In genomic region chr14:39174560-39175444, GRCh38 we compare ENCODE assay signal across 1 cellular context.
TF ChIP-seq lines count a peak whose summit lies in the region.

Gene PNN (plus strand): TSS chr14:39175254. CDS start chr14:39175280, 26 bp downstream.

TF ChIP-seq in HepG2, 621 proteins besides CTCF, POLR2A, EP300 and RAD21 (continued from another document and continues in another):
- TF ChIP-seq ZNF281 (CRISPR knock-in tag; IDR thresholded peaks at IDR 0.05; ENCODE audit: borderline replicate concordance) (peak; percentile 71), GATAD1 (CRISPR knock-in tag; IDR thresholded peaks at IDR 0.05) (peak; percentile 91), ZNF468 (CRISPR knock-in tag; IDR thresholded peaks at IDR 0.05) (no peak), POLR2G (IDR thresholded peaks at IDR 0.05; ENCODE audit: low read depth, low read length) (peak; percentile 99), GFI1 (CRISPR knock-in tag; IDR thresholded peaks at IDR 0.05; ENCODE audit: borderline replicate concordance) (peak; percentile 93), ZMYM2 (CRISPR knock-in tag; IDR thresholded peaks at IDR 0.05) (peak; percentile 95), TBP (CRISPR knock-in tag; IDR thresholded peaks at IDR 0.05) (peak; percentile 7), ZFP91 (CRISPR knock-in tag; IDR thresholded peaks at IDR 0.05; ENCODE audit: borderline replicate concordance) (peak; percentile 95), SMARCE1 (IDR thresholded peaks at IDR 0.05; ENCODE audit: borderline replicate concordance) (no peak), ZNF225 (CRISPR knock-in tag; IDR thresholded peaks at IDR 0.05) (peak; percentile 98; the same call in 1 of the 2 replicates), ZNF512 (CRISPR knock-in tag; IDR thresholded peaks at IDR 0.05) (no peak), ZNF776 (CRISPR knock-in tag; IDR thresholded peaks at IDR 0.05) (peak; percentile 92), BCL6 (CRISPR knock-in tag; IDR thresholded peaks at IDR 0.05) (peak; percentile 72), HMGA1 (CRISPR knock-in tag; conservative IDR thresholded peaks at IDR 0.05) (no peak; the same call in 1 of the 2 replicates), REST (IDR thresholded peaks at IDR 0.05; ENCODE audit: borderline replicate concordance in 1 of 2, low read depth in 1 of 2, low read length in 2 of 2) (peak in 1 of 2 experiments; percentile 85; a peak in 2 of 4 replicates), NFIB (CRISPR knock-in tag; IDR thresholded peaks at IDR 0.05; ENCODE audit: borderline replicate concordance) (no peak), ZMAT3 (CRISPR knock-in tag; conservative IDR thresholded peaks at IDR 0.05) (no peak; the same call in 1 of the 2 replicates), THAP8 (CRISPR knock-in tag; IDR thresholded peaks at IDR 0.05; ENCODE audit: borderline replicate concordance) (peak; percentile 78), IRX3 (CRISPR knock-in tag; IDR thresholded peaks at IDR 0.05; ENCODE audit: borderline replicate concordance, low read depth) (peak; percentile 98), TFE3 (CRISPR knock-in tag; IDR thresholded peaks at IDR 0.05) (peak; percentile 79), REPIN1 (CRISPR knock-in tag; IDR thresholded peaks at IDR 0.05; ENCODE audit: borderline replicate concordance, low read depth) (peak; percentile 96), ZNF432 (CRISPR knock-in tag; IDR thresholded peaks at IDR 0.05; ENCODE audit: borderline replicate concordance) (no peak), TAF1 (CRISPR knock-in tag; IDR thresholded peaks at IDR 0.05) (peak; percentile 100), ADNP (CRISPR knock-in tag; IDR thresholded peaks at IDR 0.05) (no peak), PTBP1 (IDR thresholded peaks at IDR 0.05; ENCODE audit: low read depth, low read length, poor library complexity, severe bottlenecking) (peak; percentile 81), PHF21A (CRISPR knock-in tag; IDR thresholded peaks at IDR 0.05) (no peak)
- TF ChIP-seq, protein P1, sequence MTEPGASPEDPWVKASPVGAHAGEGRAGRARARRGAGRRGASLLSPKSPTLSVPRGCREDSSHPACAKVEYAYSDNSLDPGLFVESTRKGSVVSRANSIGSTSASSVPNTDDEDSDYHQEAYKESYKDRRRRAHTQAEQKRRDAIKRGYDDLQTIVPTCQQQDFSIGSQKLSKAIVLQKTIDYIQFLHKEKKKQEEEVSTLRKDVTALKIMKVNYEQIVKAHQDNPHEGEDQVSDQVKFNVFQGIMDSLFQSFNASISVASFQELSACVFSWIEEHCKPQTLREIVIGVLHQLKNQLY (CRISPR knock-in tag; IDR thresholded peaks at IDR 0.05), result peak; percentile 77
- TF ChIP-seq, protein P2, sequence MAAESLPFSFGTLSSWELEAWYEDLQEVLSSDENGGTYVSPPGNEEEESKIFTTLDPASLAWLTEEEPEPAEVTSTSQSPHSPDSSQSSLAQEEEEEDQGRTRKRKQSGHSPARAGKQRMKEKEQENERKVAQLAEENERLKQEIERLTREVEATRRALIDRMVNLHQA (CRISPR knock-in tag; IDR thresholded peaks at IDR 0.05), result peak; percentile 33
- TF ChIP-seq, protein P3, sequence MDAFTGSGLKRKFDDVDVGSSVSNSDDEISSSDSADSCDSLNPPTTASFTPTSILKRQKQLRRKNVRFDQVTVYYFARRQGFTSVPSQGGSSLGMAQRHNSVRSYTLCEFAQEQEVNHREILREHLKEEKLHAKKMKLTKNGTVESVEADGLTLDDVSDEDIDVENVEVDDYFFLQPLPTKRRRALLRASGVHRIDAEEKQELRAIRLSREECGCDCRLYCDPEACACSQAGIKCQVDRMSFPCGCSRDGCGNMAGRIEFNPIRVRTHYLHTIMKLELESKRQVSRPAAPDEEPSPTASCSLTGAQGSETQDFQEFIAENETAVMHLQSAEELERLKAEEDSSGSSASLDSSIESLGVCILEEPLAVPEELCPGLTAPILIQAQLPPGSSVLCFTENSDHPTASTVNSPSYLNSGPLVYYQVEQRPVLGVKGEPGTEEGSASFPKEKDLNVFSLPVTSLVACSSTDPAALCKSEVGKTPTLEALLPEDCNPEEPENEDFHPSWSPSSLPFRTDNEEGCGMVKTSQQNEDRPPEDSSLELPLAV (CRISPR knock-in tag; conservative IDR thresholded peaks at IDR 0.05; ENCODE audit: low read depth), result no peak
- TF ChIP-seq, protein P4, sequence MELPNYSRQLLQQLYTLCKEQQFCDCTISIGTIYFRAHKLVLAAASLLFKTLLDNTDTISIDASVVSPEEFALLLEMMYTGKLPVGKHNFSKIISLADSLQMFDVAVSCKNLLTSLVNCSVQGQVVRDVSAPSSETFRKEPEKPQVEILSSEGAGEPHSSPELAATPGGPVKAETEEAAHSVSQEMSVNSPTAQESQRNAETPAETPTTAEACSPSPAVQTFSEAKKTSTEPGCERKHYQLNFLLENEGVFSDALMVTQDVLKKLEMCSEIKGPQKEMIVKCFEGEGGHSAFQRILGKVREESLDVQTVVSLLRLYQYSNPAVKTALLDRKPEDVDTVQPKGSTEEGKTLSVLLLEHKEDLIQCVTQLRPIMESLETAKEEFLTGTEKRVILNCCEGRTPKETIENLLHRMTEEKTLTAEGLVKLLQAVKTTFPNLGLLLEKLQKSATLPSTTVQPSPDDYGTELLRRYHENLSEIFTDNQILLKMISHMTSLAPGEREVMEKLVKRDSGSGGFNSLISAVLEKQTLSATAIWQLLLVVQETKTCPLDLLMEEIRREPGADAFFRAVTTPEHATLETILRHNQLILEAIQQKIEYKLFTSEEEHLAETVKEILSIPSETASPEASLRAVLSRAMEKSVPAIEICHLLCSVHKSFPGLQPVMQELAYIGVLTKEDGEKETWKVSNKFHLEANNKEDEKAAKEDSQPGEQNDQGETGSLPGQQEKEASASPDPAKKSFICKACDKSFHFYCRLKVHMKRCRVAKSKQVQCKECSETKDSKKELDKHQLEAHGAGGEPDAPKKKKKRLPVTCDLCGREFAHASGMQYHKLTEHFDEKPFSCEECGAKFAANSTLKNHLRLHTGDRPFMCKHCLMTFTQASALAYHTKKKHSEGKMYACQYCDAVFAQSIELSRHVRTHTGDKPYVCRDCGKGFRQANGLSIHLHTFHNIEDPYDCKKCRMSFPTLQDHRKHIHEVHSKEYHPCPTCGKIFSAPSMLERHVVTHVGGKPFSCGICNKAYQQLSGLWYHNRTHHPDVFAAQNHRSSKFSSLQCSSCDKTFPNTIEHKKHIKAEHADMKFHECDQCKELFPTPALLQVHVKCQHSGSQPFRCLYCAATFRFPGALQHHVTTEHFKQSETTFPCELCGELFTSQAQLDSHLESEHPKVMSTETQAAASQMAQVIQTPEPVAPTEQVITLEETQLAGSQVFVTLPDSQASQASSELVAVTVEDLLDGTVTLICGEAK (IDR thresholded peaks at IDR 0.05), result peak; percentile 41; the same call in 1 of the 2 replicates
- TF ChIP-seq, protein P4 (CRISPR knock-in tag; IDR thresholded peaks at IDR 0.05), result peak; percentile 84
